In the genomic region with DNA sequence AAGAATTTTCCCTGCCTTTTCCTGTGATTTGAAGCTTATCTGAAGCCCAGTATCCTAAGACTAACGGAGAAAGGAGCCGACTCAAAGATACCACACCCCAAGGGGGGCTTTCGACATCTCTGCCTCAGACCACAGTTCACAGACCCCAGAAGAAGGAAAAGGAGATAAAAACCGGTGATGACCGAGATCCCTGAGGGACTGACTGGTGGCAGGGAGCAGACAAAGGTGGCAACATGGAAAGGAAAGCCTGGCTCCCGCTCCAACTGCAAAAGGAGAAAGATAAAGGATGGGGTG, we compare ENCODE assay signal across 1 cellular context.
TF ChIP-seq lines count a peak whose summit lies in the region.

No MANE protein-coding gene starts in this region.

TF ChIP-seq in SK-N-SH treated with all-trans-retinoic acid at 6 μM for 48 hours, 23 proteins besides CTCF, POLR2A, EP300 and RAD21 (continued from another document):
- TF ChIP-seq ZNF565 (CRISPR knock-in tag; conservative IDR thresholded peaks at IDR 0.05; ENCODE audit: low read depth): no peak
- TF ChIP-seq CSDC2 (CRISPR knock-in tag; IDR thresholded peaks at IDR 0.05): no peak
- TF ChIP-seq PPARA (CRISPR knock-in tag; IDR thresholded peaks at IDR 0.05; ENCODE audit: borderline replicate concordance): no peak
- TF ChIP-seq, protein P1, sequence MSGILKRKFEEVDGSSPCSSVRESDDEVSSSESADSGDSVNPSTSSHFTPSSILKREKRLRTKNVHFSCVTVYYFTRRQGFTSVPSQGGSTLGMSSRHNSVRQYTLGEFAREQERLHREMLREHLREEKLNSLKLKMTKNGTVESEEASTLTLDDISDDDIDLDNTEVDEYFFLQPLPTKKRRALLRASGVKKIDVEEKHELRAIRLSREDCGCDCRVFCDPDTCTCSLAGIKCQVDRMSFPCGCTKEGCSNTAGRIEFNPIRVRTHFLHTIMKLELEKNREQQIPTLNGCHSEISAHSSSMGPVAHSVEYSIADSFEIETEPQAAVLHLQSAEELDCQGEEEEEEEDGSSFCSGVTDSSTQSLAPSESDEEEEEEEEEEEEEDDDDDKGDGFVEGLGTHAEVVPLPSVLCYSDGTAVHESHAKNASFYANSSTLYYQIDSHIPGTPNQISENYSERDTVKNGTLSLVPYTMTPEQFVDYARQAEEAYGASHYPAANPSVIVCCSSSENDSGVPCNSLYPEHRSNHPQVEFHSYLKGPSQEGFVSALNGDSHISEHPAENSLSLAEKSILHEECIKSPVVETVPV (CRISPR knock-in tag; IDR thresholded peaks at IDR 0.05): no peak
- TF ChIP-seq, protein P2, sequence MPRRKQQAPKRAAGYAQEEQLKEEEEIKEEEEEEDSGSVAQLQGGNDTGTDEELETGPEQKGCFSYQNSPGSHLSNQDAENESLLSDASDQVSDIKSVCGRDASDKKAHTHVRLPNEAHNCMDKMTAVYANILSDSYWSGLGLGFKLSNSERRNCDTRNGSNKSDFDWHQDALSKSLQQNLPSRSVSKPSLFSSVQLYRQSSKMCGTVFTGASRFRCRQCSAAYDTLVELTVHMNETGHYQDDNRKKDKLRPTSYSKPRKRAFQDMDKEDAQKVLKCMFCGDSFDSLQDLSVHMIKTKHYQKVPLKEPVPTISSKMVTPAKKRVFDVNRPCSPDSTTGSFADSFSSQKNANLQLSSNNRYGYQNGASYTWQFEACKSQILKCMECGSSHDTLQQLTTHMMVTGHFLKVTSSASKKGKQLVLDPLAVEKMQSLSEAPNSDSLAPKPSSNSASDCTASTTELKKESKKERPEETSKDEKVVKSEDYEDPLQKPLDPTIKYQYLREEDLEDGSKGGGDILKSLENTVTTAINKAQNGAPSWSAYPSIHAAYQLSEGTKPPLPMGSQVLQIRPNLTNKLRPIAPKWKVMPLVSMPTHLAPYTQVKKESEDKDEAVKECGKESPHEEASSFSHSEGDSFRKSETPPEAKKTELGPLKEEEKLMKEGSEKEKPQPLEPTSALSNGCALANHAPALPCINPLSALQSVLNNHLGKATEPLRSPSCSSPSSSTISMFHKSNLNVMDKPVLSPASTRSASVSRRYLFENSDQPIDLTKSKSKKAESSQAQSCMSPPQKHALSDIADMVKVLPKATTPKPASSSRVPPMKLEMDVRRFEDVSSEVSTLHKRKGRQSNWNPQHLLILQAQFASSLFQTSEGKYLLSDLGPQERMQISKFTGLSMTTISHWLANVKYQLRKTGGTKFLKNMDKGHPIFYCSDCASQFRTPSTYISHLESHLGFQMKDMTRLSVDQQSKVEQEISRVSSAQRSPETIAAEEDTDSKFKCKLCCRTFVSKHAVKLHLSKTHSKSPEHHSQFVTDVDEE (CRISPR knock-in tag; IDR thresholded peaks at IDR 0.05): no peak
